In the genomic region with DNA sequence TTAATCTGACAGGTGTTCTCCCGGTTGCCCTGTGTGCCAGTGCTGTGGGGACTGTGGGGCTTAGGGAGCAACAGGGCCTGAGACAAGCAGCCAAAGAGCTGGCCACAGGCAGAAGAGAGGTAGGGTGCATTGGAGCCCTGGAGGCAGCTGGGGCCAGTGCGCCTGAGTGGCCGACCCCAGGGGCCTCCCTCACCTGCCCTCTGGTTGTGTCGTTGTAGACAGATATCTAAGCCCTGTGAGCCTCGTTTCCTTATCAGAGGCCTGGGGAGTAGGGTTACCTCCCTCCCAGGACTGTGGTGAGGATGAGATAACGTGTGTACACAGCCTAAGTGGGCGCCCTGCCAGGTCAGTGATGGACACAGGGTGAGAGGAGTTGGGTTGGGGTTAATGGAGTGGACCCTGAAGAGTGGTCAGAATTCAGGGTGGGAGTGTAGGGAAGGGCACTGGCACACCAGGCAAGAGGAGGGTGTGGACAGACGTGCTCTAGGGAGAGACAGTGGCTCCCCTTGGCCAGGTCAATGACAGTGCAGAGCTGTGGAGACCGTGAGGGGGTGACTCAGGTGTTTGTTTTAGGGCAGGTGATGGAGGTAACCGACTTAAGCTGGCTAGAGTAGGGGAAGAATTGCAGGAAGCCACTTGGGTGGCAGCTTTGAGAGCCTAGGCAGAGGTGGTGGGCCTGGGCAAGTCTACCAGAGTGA, we compare ENCODE assay signal across 12 cellular contexts. TPM values are rescaled to one million over a fixed set of nuclear protein-coding genes. Genes with fewer than 3 reads are reported as not detected.
A peak's percentile ranks its signal among the peaks of the same experiment; 100 is the strongest.
DNase-seq lines count a peak whose midpoint lies in the region; ATAC-seq and TF ChIP-seq lines count a peak whose summit lies in the region.
"Had no signal": no experiment of that assay in that cellular context is flagged by ENCODE, and none has a peak within 500 bp of the region (broad histone marks: within the 10 kb centered on the region; RNA-seq: fewer than 3 reads in every experiment).

No MANE protein-coding gene starts in this region.

- H3K4me1 Mint-ChIP-seq in endothelial cell (ENCODE audit: unreplicated experiment), result peaks cover 31% of the 10 kb centered on the region
- peaks cover 19 to 30% of the 10 kb centered on the region in 2 donors for H3K4me1 Mint-ChIP-seq in stimulated activated naive B cell treated with anti-CD40 and anti-IgM and Interleukin-4, amounts not matched to agents 10 μg/mL and 1 μg/mL and 100 μg/mL, for 72 hours

- H3K9me3 ChIP-seq in cardiac muscle cell (ENCODE audit: low read depth), result no peaks in the 10 kb centered on the region
- H3K9me3 ChIP-seq: suprapubic skin had no signal

- H3K27ac ChIP-seq in cardiac muscle cell, result peak overlapping the region; percentile 85
- H3K27ac ChIP-seq: suprapubic skin had no signal

- TF ChIP-seq CTCF in cardiac muscle cell (IDR thresholded peaks at IDR 0.05; ENCODE audit: low read depth, low read length), result no peak
- no peak for TF ChIP-seq CTCF in endothelial cell (IDR thresholded peaks at IDR 0.05; ENCODE audit: unreplicated experiment)

- DNase-seq in cardiac muscle cell (ENCODE audit: low read depth in 1 of 2, low spot score in 1 of 2) (peak in 1 of 2 donors; percentile 52), Right ventricle myocardium inferior (ENCODE audit: missing footprints) (no peak), NCI-H510A treated with DMSO at 0.1 percent for 48 hours (lab: John Stamatoyannopoulos, UW) (peak; percentile 94), endothelial cell (ENCODE audit: low spot score) (no peak), NCI-H1694 treated with DMSO at 0.1 percent for 48 hours (lab: John Stamatoyannopoulos, UW) (no peak), RKO (ENCODE audit: low spot score) (no peak), NCI-H69 (lab: John Stamatoyannopoulos, UW) (no peak)
- no peak for DNase-seq in stimulated activated naive B cell treated with anti-CD40 and anti-IgM and Interleukin-4, amounts not matched to agents 10 μg/mL and 1 μg/mL and 100 μg/mL, for 72 hours
- DNase-seq: Karpas-422, NCI-H2171 treated with DMSO at 0.1 percent for 48 hours, SHP77 treated with DMSO at 0.1 percent for 48 hours had no signal

- peaks cover 16% of the 10 kb centered on the region for H3K27me3 Mint-ChIP-seq in endothelial cell (ENCODE audit: unreplicated experiment)
- no peaks in the 10 kb centered on the region for H3K27me3 Mint-ChIP-seq in stimulated activated naive B cell treated with anti-CD40 and anti-IgM and Interleukin-4, amounts not matched to agents 10 μg/mL and 1 μg/mL and 100 μg/mL, for 72 hours

- peak overlapping the region; percentile 67 for H3K27ac Mint-ChIP-seq in endothelial cell (ENCODE audit: unreplicated experiment)
- H3K27ac Mint-ChIP-seq in stimulated activated naive B cell treated with anti-CD40 and anti-IgM and Interleukin-4, amounts not matched to agents 10 μg/mL and 1 μg/mL and 100 μg/mL, for 72 hours, result peak overlapping the region; percentile 43

- intact Hi-C loops in Right ventricle myocardium inferior (cut with DNase I), result no loop called here

- H3K4me3 Mint-ChIP-seq in endothelial cell (ENCODE audit: unreplicated experiment), result peak overlapping the region; percentile 42
- H3K4me3 Mint-ChIP-seq in stimulated activated naive B cell treated with anti-CD40 and anti-IgM and Interleukin-4, amounts not matched to agents 10 μg/mL and 1 μg/mL and 100 μg/mL, for 72 hours, result no peak overlapping the region

- H3K36me3 Mint-ChIP-seq in endothelial cell (ENCODE audit: low read depth, unreplicated experiment), result peaks cover 56% of the 10 kb centered on the region
- H3K36me3 Mint-ChIP-seq in stimulated activated naive B cell treated with anti-CD40 and anti-IgM and Interleukin-4, amounts not matched to agents 10 μg/mL and 1 μg/mL and 100 μg/mL, for 72 hours, result peaks cover 26 to 45% of the 10 kb centered on the region in 2 donors

- H3K4me3 ChIP-seq in cardiac muscle cell, result no peak overlapping the region
- H3K4me3 ChIP-seq: suprapubic skin had no signal

- no peaks in the 10 kb centered on the region for H3K27me3 ChIP-seq in cardiac muscle cell
- H3K27me3 ChIP-seq: suprapubic skin had no signal

- H3K4me1 ChIP-seq in cardiac muscle cell (ENCODE audit: low read depth), result peaks cover 15% of the 10 kb centered on the region

- H3K36me3 ChIP-seq in cardiac muscle cell, result peaks cover 45% of the 10 kb centered on the region

- no peak for ATAC-seq in Right ventricle myocardium inferior
- ATAC-seq in stimulated activated naive B cell treated with anti-CD40 and anti-IgM and Interleukin-4, amounts not matched to agents 10 μg/mL and 1 μg/mL and 100 μg/mL, for 72 hours (replicated peaks), result no peak

- no peaks in the 10 kb centered on the region for H3K9me3 Mint-ChIP-seq in endothelial cell (ENCODE audit: unreplicated experiment)
- no peaks in the 10 kb centered on the region for H3K9me3 Mint-ChIP-seq in stimulated activated naive B cell treated with anti-CD40 and anti-IgM and Interleukin-4, amounts not matched to agents 10 μg/mL and 1 μg/mL and 100 μg/mL, for 72 hours

RNA-seq across cellular contexts. Expression of gene NARF, which starts 3.4 kb away (rescaled TPM):
- 105 and 113 TPM in 2 replicates for total RNA-seq in cardiac muscle cell
- polyA plus RNA-seq in cardiac muscle cell, result 215 and 258 TPM in 2 replicates
- total RNA-seq in Right ventricle myocardium inferior, result 72.7 TPM
- 88.7 TPM for total RNA-seq in endothelial cell (ENCODE audit: unreplicated experiment)

RNA-seq across cellular contexts. Expression of gene CYBC1, which starts 11.4 kb away (rescaled TPM):
- total RNA-seq in cardiac muscle cell (48.6 and 52.7 TPM in 2 replicates), Right ventricle myocardium inferior (29.4 TPM), endothelial cell (ENCODE audit: unreplicated experiment) (75.7 TPM)
- polyA plus RNA-seq in cardiac muscle cell, result 65.5 and 71.3 TPM in 2 replicates

RNA-seq across cellular contexts. Expression of gene OGFOD3, which starts 43.6 kb away (rescaled TPM):
- total RNA-seq in cardiac muscle cell (38.6 and 45.2 TPM in 2 replicates), Right ventricle myocardium inferior (23.5 TPM), endothelial cell (ENCODE audit: unreplicated experiment) (15.7 TPM)
- 26.1 and 32.5 TPM in 2 replicates for polyA plus RNA-seq in cardiac muscle cell

RNA-seq across cellular contexts. Expression of gene HEXD, which starts 43.8 kb away (rescaled TPM):
- total RNA-seq in cardiac muscle cell, result 39.0 and 49.9 TPM in 2 replicates
- 49.0 and 58.0 TPM in 2 replicates for polyA plus RNA-seq in cardiac muscle cell
- total RNA-seq in Right ventricle myocardium inferior, result 14.4 TPM
- total RNA-seq in endothelial cell (ENCODE audit: unreplicated experiment), result 22.0 TPM

RNA-seq across cellular contexts. Expression of gene FOXK2, which starts 57.6 kb away (rescaled TPM):
- total RNA-seq in cardiac muscle cell (44.5 and 63.0 TPM in 2 replicates), Right ventricle myocardium inferior (39.4 TPM), endothelial cell (ENCODE audit: unreplicated experiment) (64.3 TPM)
- 22.0 and 26.7 TPM in 2 replicates for polyA plus RNA-seq in cardiac muscle cell
